In the genomic region with DNA sequence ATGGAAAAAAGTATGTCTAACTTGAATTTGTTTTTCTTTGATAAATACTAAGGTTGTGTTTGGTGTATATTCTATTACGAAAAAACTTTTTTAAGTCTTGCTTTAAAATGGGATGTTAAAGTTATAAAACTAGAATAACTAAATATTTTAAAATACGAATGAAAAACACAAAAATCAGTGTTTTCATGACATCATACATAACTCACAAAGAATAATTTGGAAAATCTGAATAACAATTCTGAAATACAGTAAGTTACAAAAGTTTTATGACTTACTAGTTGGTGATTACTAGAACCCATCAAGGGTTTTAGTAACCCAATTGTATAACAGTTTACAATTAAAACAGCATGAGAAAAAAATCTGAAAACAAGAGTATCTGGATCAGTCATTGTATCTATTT, we compare ENCODE assay signal across 29 cellular contexts.
"Had no signal": no experiment of that assay in that cellular context is flagged by ENCODE, and none has a peak within 500 bp of the region (broad histone marks: within the 10 kb centered on the region; RNA-seq: fewer than 3 reads in every experiment).

No MANE protein-coding gene starts in this region.

- DNase-seq: activated CD4-positive, alpha-beta memory T cell treated with anti-CD3 and anti-CD28 coated beads, Interleukin-2, amount 10 ng/mL, durations not matched to agents 7 days and 5 days; activated CD4-positive, alpha-beta T cell treated with anti-CD3 and anti-CD28 coated beads for 1 hour; activated CD4-positive, alpha-beta T cell treated with anti-CD3 and anti-CD28 coated beads for 4 hours; activated CD4-positive, alpha-beta T cell treated with anti-CD3 and anti-CD28 coated beads, Interleukin-2, amount 10 ng/mL, durations not matched to agents 7 days and 5 days; activated CD4-positive, alpha-beta T cell treated with anti-CD3 and anti-CD28 coated beads, Interleukin-2, amount 50 U/mL, for 4 hours; activated CD8-positive, alpha-beta memory T cell treated with anti-CD3 and anti-CD28 coated beads, Interleukin-2, amount 50 U/mL, for 48 hours; activated gamma-delta T cell treated with Interleukin-2 at 50 U/mL for 16 hours; activated naive CD4-positive, alpha-beta T cell treated with anti-CD3 and anti-CD28 coated beads, Interleukin-2, amount 50 U/mL, for 16 hours; activated naive CD4-positive, alpha-beta T cell treated with Interleukin-2 at 50 U/mL for 16 hours; activated T-cell treated with anti-CD3 and anti-CD28 coated beads for 4 hours; activated T-cell treated with anti-CD3 and anti-CD28 coated beads, Interleukin-2, amount 50 U/mL, for 24 hours; activated T-cell treated with anti-CD3 and anti-CD28 coated beads, Interleukin-2, amount 50 U/mL, for 72 hours; amniotic stem cell; central memory CD4-positive, alpha-beta T cell; cerebellar nuclear complex; colonic mucosa; effector CD8-positive, alpha-beta T cell; foreskin fibroblast; gastrocnemius medialis; heart right ventricle; T-helper 1 cell; T-helper 17 cell; T1000 had no signal

- H3K27ac ChIP-seq: ascending aorta, breast epithelium, cardiac muscle cell, colonic mucosa, gastrocnemius medialis, heart right ventricle, VCaP had no signal

- H3K4me3 ChIP-seq: ascending aorta, breast epithelium, cardiac muscle cell, colonic mucosa, gastrocnemius medialis, heart right ventricle had no signal

- ATAC-seq: activated T-cell treated with anti-CD3 and anti-CD28 coated beads, Interleukin-2, amount 50 U/mL, for 72 hours; esophagus mucosa; gastrocnemius medialis; heart right ventricle; T-helper 17 cell; WTC11 had no signal

- H3K4me1 ChIP-seq: ascending aorta, breast epithelium, colonic mucosa, gastrocnemius medialis, heart right ventricle had no signal

- H3K36me3 ChIP-seq: ascending aorta, breast epithelium, cardiac muscle cell, colonic mucosa, gastrocnemius medialis had no signal

- H3K9me3 ChIP-seq: ascending aorta, breast epithelium, colonic mucosa, gastrocnemius medialis had no signal

- H3K27me3 ChIP-seq: ascending aorta, breast epithelium, cardiac muscle cell, colonic mucosa, gastrocnemius medialis, heart right ventricle had no signal
